Comparison of ENCODE assay signal across 15 cellular contexts in genomic region chr16:83441523-83441922, GRCh38.
A peak's percentile ranks its signal among the peaks of the same experiment; 100 is the strongest.
DNase-seq lines count a peak whose midpoint lies in the region; ATAC-seq lines count a peak whose summit lies in the region.
"Had no signal": no experiment of that assay in that cellular context is flagged by ENCODE, and none has a peak within 500 bp of the region (broad histone marks: within the 10 kb centered on the region; RNA-seq: fewer than 3 reads in every experiment).

No MANE protein-coding gene starts in this region.

- no peak for ATAC-seq in HG03460 (IDR thresholded peaks at IDR 0.05; ENCODE audit: unreplicated experiment)
- ATAC-seq in left lobe of liver = no peak
- ATAC-seq: pancreas, T-cell had no signal

- intact Hi-C loops in posterior vena cava (cut with DNase I) = no loop called here

- peak; percentile 11 for DNase-seq in Ammon's horn (ENCODE audit: low spot score)
- peak; percentile 6 for DNase-seq in HK-2 (ENCODE audit: unreplicated experiment)
- peak; percentile 18 for DNase-seq in astrocyte of the hippocampus (ENCODE audit: low read depth, low spot score)
- peak; percentile 20 for DNase-seq in islet precursor cell
- no peak for DNase-seq in posterior vena cava (ENCODE audit: low spot score)
- DNase-seq in NCI-H510A (lab: John Stamatoyannopoulos, UW) = no peak
- DNase-seq in left lobe of liver (ENCODE audit: low spot score) = no peak
- DNase-seq: adrenal gland; KBM-7; NCI-H1105 treated with DMSO at 0.1 percent for 48 hours; NCI-H2171 treated with DMSO at 0.1 percent for 48 hours; pancreas; stimulated activated CD4-positive, alpha-beta T cell treated with anti-CD3 and anti-CD28 coated beads, Interleukin-12 subunit alpha, Interleukin-12 subunit beta, amount 100 ng/mL, for 4 hours; T-cell had no signal

Comparison
In these comparisons a context has a peak if more than half of its experiments do, and no peak if none do; other contexts are left out.
1. DNase-seq: peak in Ammon's horn (single experiment), HK-2 (single experiment), astrocyte of the hippocampus (single experiment) and islet precursor cell (single experiment); none in posterior vena cava (single experiment), NCI-H510A (single experiment) and left lobe of liver (single experiment).